ENCODE assay signal across 20 cellular contexts in genomic region chr12:28954333-28954732, GRCh38.
"Had no signal": no experiment of that assay in that cellular context is flagged by ENCODE, and none has a peak within 500 bp of the region (broad histone marks: within the 10 kb centered on the region; RNA-seq: fewer than 3 reads in every experiment).

No MANE protein-coding gene starts in this region.

- H3K36me3 ChIP-seq: breast epithelium, lower lobe of right lung, neutrophil, right lobe of liver, stomach had no signal

- H3K4me3 ChIP-seq: breast epithelium, lower lobe of right lung, right lobe of liver, stomach had no signal

- H3K27ac ChIP-seq: breast epithelium, lower lobe of right lung, neutrophil, parathyroid adenoma, right lobe of liver, stomach had no signal

- ATAC-seq: activated CD8-positive, alpha-beta T cell treated with anti-CD3 and anti-CD28 coated beads for 36 hours; esophagus mucosa; lower lobe of right lung; natural killer cell treated with Interleukin-12 subunit alpha and Interleukin-12 subunit beta and Interleukin-15 and Interleukin-18, amount 100 ng/mL, for 72 hours; right lobe of liver; stimulated activated effector memory CD8-positive, alpha-beta T cell treated with anti-CD3 and anti-CD28 coated beads, Interleukin-12 subunit alpha, Interleukin-12 subunit beta, amount 100 ng/mL, for 72 hours had no signal

- DNase-seq: activated CD4-positive, alpha-beta T cell treated with anti-CD3 and anti-CD28 coated beads, Interleukin-2, amount 10 ng/mL, durations not matched to agents 24 days and 14 days; activated CD8-positive, alpha-beta T cell treated with anti-CD3 and anti-CD28 coated beads for 36 hours; activated naive CD4-positive, alpha-beta T cell treated with Interleukin-2 at 50 U/mL for 16 hours; activated T-cell treated with anti-CD3 and anti-CD28 coated beads, Interleukin-2, amount 50 U/mL, for 1 hour; aorta; cerebellar nuclear complex; effector CD4-positive, alpha-beta T cell; hypothalamus; lower lobe of right lung; right lobe of liver; stimulated activated CD4-positive, alpha-beta T cell treated with anti-CD3 and anti-CD28 coated beads, Interleukin-4, amount 100 ng/mL, for 24 hours; stomach; T-helper 2 cell; trophoblast cell had no signal

- H3K27me3 ChIP-seq: breast epithelium, neutrophil, right lobe of liver, stomach had no signal
